17 cellular contexts compared by ENCODE assay signal in the genomic region with DNA sequence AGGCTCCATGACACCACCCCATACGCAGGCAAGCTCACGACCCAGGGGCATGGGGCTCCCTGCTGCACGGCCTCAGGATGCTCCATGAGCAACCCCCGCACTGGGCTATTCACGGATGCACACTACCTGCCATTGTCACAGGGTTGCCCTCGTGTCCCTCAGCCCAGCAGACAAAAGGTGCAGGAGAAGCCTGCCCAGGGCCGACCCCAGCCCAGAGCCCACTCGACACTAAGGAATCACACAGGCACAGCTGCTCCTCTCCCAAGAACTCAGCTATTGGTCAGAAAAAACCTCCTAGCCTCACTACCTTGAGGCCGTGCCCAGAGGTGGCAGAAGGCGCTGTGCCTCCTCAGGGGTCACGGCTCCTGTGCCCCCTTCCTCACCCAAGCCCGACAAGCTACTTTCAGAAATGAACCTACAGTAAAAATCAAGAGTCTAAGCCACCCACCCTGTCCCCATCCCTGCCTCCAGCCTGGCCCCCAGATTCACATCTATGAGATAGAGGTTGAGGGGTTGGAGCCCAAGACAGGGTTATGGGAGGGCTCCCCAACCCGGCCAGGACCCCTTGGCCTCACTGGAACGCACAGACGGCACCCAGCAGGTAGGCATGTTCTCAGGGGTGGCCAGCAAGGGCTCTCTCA. TPM values are rescaled to one million over a fixed set of nuclear protein-coding genes. Genes with fewer than 3 reads are reported as not detected.
DNase-seq lines count a peak whose midpoint lies in the region; ATAC-seq, FAIRE-seq and TF ChIP-seq lines count a peak whose summit lies in the region.
"Had no signal": no experiment of that assay in that cellular context is flagged by ENCODE, and none has a peak within 500 bp of the region (broad histone marks: within the 10 kb centered on the region; RNA-seq: fewer than 3 reads in every experiment).

No MANE protein-coding gene starts in this region.

- H3K27me3 ChIP-seq in hepatocyte (no peaks in the 10 kb centered on the region), suprapubic skin (no peaks in the 10 kb centered on the region)
- H3K27me3 ChIP-seq: MG63, spleen had no signal

- H3K4me3 Mint-ChIP-seq in HFFc6 (no peak overlapping the region), brain (no peak overlapping the region)
- no peak overlapping the region for H3K4me3 Mint-ChIP-seq in activated T-cell treated with anti-CD3 and anti-CD28 coated beads, Interleukin-2, amount 50 U/mL, for 24 hours
- H3K4me3 Mint-ChIP-seq: CD14-positive monocyte; dendritic cell treated with granulocyte-macrophage colony-stimulating factor and Interleukin-4, amounts not matched to agents 40 ng/mL and 50 ng/mL, for 4 days had no signal

- DNase-seq in HFFc6: no peak
- peak; percentile 3 for DNase-seq in hepatocyte (ENCODE audit: low spot score)
- peak; percentile 60 to 78 for DNase-seq in suprapubic skin (ENCODE audit: low spot score in 2 of 2)
- no peak for DNase-seq in urothelium cell line (ENCODE audit: low spot score)
- no peak for DNase-seq in activated T-cell treated with anti-CD3 and anti-CD28 coated beads, Interleukin-2, amount 50 U/mL, for 24 hours
- DNase-seq: amygdala, NCI-H2081, SHP77 treated with DMSO at 0.1 percent for 48 hours, spleen, T-helper 9 cell had no signal

- TF ChIP-seq POLR2A in suprapubic skin (IDR thresholded peaks at IDR 0.05): no peak

- no peak for ATAC-seq in HG02588 (IDR thresholded peaks at IDR 0.05; ENCODE audit: unreplicated experiment)

- no peaks in the 10 kb centered on the region for H3K9me2 ChIP-seq in hepatocyte (replicated peaks; ENCODE audit: insufficient read depth)

- H3K79me2 ChIP-seq in hepatocyte: no peaks in the 10 kb centered on the region

- FAIRE-seq in urothelium cell line (lab: Jason Lieb, UNC): no peak
- FAIRE-seq: GM12892 had no signal

- no peak overlapping the region for H3K4me3 ChIP-seq in hepatocyte
- H3K4me3 ChIP-seq in suprapubic skin: no peak overlapping the region
- H3K4me3 ChIP-seq: MG63, spleen had no signal

- TF ChIP-seq EP300 in suprapubic skin (IDR thresholded peaks at IDR 0.05): no peak

- H3K9me3 ChIP-seq in hepatocyte (ENCODE audit: low read depth) (no peaks in the 10 kb centered on the region), suprapubic skin (no peaks in the 10 kb centered on the region)
- H3K9me3 ChIP-seq: MG63, spleen had no signal

- H3K36me3 Mint-ChIP-seq in HFFc6 (ENCODE audit: low read depth) (peaks cover 27% of the 10 kb centered on the region), brain (peaks cover 34% of the 10 kb centered on the region)
- peaks cover 37% of the 10 kb centered on the region for H3K36me3 Mint-ChIP-seq in activated T-cell treated with anti-CD3 and anti-CD28 coated beads, Interleukin-2, amount 50 U/mL, for 24 hours (ENCODE audit: low read depth)

- H3K27ac ChIP-seq in hepatocyte: peak overlapping the region; percentile 23
- peak overlapping the region; percentile 92 for H3K27ac ChIP-seq in suprapubic skin

- no peaks in the 10 kb centered on the region for H3K36me3 ChIP-seq in hepatocyte (replicated peaks; ENCODE audit: insufficient read depth, low read depth)
- peaks cover 47% of the 10 kb centered on the region for H3K36me3 ChIP-seq in suprapubic skin

- WGBS in hepatocyte (ENCODE audit: low lambda C conversion rate, missing lambda C conversion rate): 91% methylated on average over 15 of the region's 15 CpGs
- WGBS in suprapubic skin: 87% methylated on average over 8 of the region's 15 CpGs

- H3K27me3 Mint-ChIP-seq in HFFc6 (ENCODE audit: insufficient read depth) (peaks cover 2% of the 10 kb centered on the region), brain (no peaks in the 10 kb centered on the region)
- no peaks in the 10 kb centered on the region for H3K27me3 Mint-ChIP-seq in activated T-cell treated with anti-CD3 and anti-CD28 coated beads, Interleukin-2, amount 50 U/mL, for 24 hours
- H3K27me3 Mint-ChIP-seq: dendritic cell treated with granulocyte-macrophage colony-stimulating factor and Interleukin-4, amounts not matched to agents 40 ng/mL and 50 ng/mL, for 4 days had no signal

- H3K4me1 Mint-ChIP-seq in HFFc6 (ENCODE audit: low read depth): peaks cover 33% of the 10 kb centered on the region
- H3K4me1 Mint-ChIP-seq in brain: peaks cover 34% of the 10 kb centered on the region
- peaks cover 3% of the 10 kb centered on the region for H3K4me1 Mint-ChIP-seq in activated T-cell treated with anti-CD3 and anti-CD28 coated beads, Interleukin-2, amount 50 U/mL, for 24 hours (ENCODE audit: low read depth)

- H3K9me3 Mint-ChIP-seq in HFFc6 (no peaks in the 10 kb centered on the region), brain (no peaks in the 10 kb centered on the region)
- no peaks in the 10 kb centered on the region for H3K9me3 Mint-ChIP-seq in activated T-cell treated with anti-CD3 and anti-CD28 coated beads, Interleukin-2, amount 50 U/mL, for 24 hours
- H3K9me3 Mint-ChIP-seq: dendritic cell treated with granulocyte-macrophage colony-stimulating factor and Interleukin-4, amounts not matched to agents 40 ng/mL and 50 ng/mL, for 4 days had no signal

- no peak overlapping the region for H2AFZ ChIP-seq in hepatocyte

- TF ChIP-seq CTCF in HFFc6 (IDR thresholded peaks at IDR 0.05): no peak
- no peak for TF ChIP-seq CTCF in brain (conservative IDR thresholded peaks at IDR 0.05)
- no peak for TF ChIP-seq CTCF in hepatocyte (IDR thresholded peaks at IDR 0.05; ENCODE audit: poor library complexity)
- no peak for TF ChIP-seq CTCF in suprapubic skin (IDR thresholded peaks at IDR 0.05)

- no peaks in the 10 kb centered on the region for H4K20me1 ChIP-seq in hepatocyte (ENCODE audit: insufficient read depth, poor library complexity, severe bottlenecking)

- H3K4me1 ChIP-seq in hepatocyte (ENCODE audit: insufficient read depth): peaks cover 16% of the 10 kb centered on the region
- peaks cover 42% of the 10 kb centered on the region for H3K4me1 ChIP-seq in suprapubic skin

- H3K27ac Mint-ChIP-seq in HFFc6 (0 out of 2 replicates have a peak overlapping the region, but pooled peaks have one; percentile 43), brain (peak overlapping the region in 4 of 5 experiments; percentile 28 to 79 (median 44))
- H3K27ac Mint-ChIP-seq in activated T-cell treated with anti-CD3 and anti-CD28 coated beads, Interleukin-2, amount 50 U/mL, for 24 hours: no peak overlapping the region
- H3K27ac Mint-ChIP-seq: dendritic cell treated with granulocyte-macrophage colony-stimulating factor and Interleukin-4, amounts not matched to agents 40 ng/mL and 50 ng/mL, for 4 days had no signal

- H3K4me2 ChIP-seq in hepatocyte: no peak overlapping the region

RNA-seq across cellular contexts. Expression of a gene that starts 6.4 kb away (rescaled TPM):
- total RNA-seq in HFFc6 (2021; fragmentation: NEBNext Ultra II Directional; extraction: Animal tissue kit (Norgen Biotek cat#: 25700)): 10 to 100 TPM; 11.3 to 14.7 (median 13.1) TPM
- polyA plus RNA-seq in brain (ENCODE audit: insufficient read depth, low read depth, low replicate concordance) (44.7 TPM), hepatocyte (24.2 and 29.9 TPM in 2 replicates)
- total RNA-seq in hepatocyte (8.3 and 10.1 TPM in 2 replicates), suprapubic skin (10 to 100 TPM in 2 of 4 donors, 1 to 10 TPM in 2; 2.5 to 15.0 (median 6.9) TPM)

RNA-seq across cellular contexts. Expression of a gene that starts 35.2 kb away (rescaled TPM):
- 1 to 10 TPM in 1 of 6 experiments, under 1 TPM in 4, not detected in 1; 0.12 to 1.2 (median 0.17) TPM for total RNA-seq in HFFc6 (2021; fragmentation: NEBNext Ultra II Directional; extraction: Animal tissue kit (Norgen Biotek cat#: 25700))
- polyA plus RNA-seq in brain (ENCODE audit: insufficient read depth, low read depth, low replicate concordance) (4.5 TPM), hepatocyte (60.9 and 76.8 TPM in 2 replicates)
- total RNA-seq in hepatocyte (25.8 and 27.5 TPM in 2 replicates), suprapubic skin (not detected)
- total RNA-seq: lung microvascular endothelial cell had no signal
- polyA plus RNA-seq: CD14-positive monocyte had no signal

RNA-seq across cellular contexts. Expression of a gene that starts 38.0 kb away (rescaled TPM):
- 10 to 100 TPM; 47.9 to 61.3 (median 50.6) TPM for total RNA-seq in HFFc6 (2021; fragmentation: NEBNext Ultra II Directional; extraction: Animal tissue kit (Norgen Biotek cat#: 25700))
- polyA plus RNA-seq in brain (ENCODE audit: insufficient read depth, low read depth, low replicate concordance): 47.6 TPM
- total RNA-seq in hepatocyte: 122 and 146 TPM in 2 replicates
- 131 TPM in 2 replicates for polyA plus RNA-seq in hepatocyte
- 100 to 1,000 TPM; 128 to 251 (median 164) TPM for total RNA-seq in suprapubic skin

Comparison
In these comparisons a context has a peak if more than half of its experiments do, and no peak if none do; other contexts are left out.
1. DNase-seq: peak in hepatocyte (single experiment) and suprapubic skin (2 of 2); none in HFFc6 (single experiment), urothelium cell line (single experiment) and activated T-cell treated with anti-CD3 and anti-CD28 coated beads, Interleukin-2, amount 50 U/mL, for 24 hours (single experiment).
2. RNA of a gene that starts 35.2 kb away (total RNA-seq): 25.8 to 27.5 TPM in hepatocyte; 0.12 to 1.2 TPM in HFFc6 and not detected in suprapubic skin; every median in the first group is over 10 times any median in the second.